ENCODE assay signal across 8 cellular contexts in genomic region chr1:244918422-244919319, GRCh38. TPM values are rescaled to one million over a fixed set of nuclear protein-coding genes. Genes with fewer than 3 reads are reported as not detected.
DNase-seq lines count a peak whose midpoint lies in the region; ATAC-seq, FAIRE-seq and TF ChIP-seq lines count a peak whose summit lies in the region.

No MANE protein-coding gene starts in this region.

- peaks cover 33% of the 10 kb centered on the region for H3K4me1 ChIP-seq in mononuclear cell (ENCODE audit: insufficient read depth, low read length)

- peak; percentile 47; the same call in 1 of the 2 replicates for TF ChIP-seq POLR2A in GM12891 (IDR thresholded peaks at IDR 0.05; ENCODE audit: low read depth, low read length)

- peaks cover 3 to 15% of the 10 kb centered on the region in 2 donors for H3K4me1 Mint-ChIP-seq in effector memory CD8-positive, alpha-beta T cell (ENCODE audit: low read depth in 2 of 2)

- peak overlapping the region; percentile 38 for H3K4me3 ChIP-seq in mononuclear cell (ENCODE audit: low read length)

- H3K36me3 Mint-ChIP-seq in effector memory CD8-positive, alpha-beta T cell (ENCODE audit: insufficient read depth): no peaks in the 10 kb centered on the region

- FAIRE-seq in GM12891 (lab: Jason Lieb, UNC): peak; percentile 96

- ATAC-seq in HG02870 (IDR thresholded peaks at IDR 0.05; ENCODE audit: unreplicated experiment) (peak; percentile 44), GM19023 (IDR thresholded peaks at IDR 0.05; ENCODE audit: unreplicated experiment) (no peak)
- peak; percentile 98 for ATAC-seq in effector memory CD8-positive, alpha-beta T cell (replicated peaks)

- DNase-seq in GM12891 (ENCODE audit: insufficient read length, low spot score): peak; percentile 47
- DNase-seq in NCI-H345 treated with DMSO at 0.1 percent for 48 hours (lab: John Stamatoyannopoulos, UW; ENCODE audit: unreplicated experiment): peak; percentile 13
- peak; percentile 50 to 65 for DNase-seq in activated CD8-positive, alpha-beta memory T cell treated with anti-CD3 and anti-CD28 coated beads for 4 hours (ENCODE audit: low read depth in 2 of 2)
- peak; percentile 52 to 59 (median 57) for DNase-seq in effector memory CD8-positive, alpha-beta T cell
- peak; percentile 14 to 36 for DNase-seq in stimulated activated CD8-positive, alpha-beta memory T cell treated with anti-CD3 and anti-CD28 coated beads, Interleukin-2, amount 100 ng/mL, for 48 hours (ENCODE audit: low read depth in 2 of 2)

- H3K9me3 Mint-ChIP-seq in effector memory CD8-positive, alpha-beta T cell: no peaks in the 10 kb centered on the region

- H3K9me3 ChIP-seq in mononuclear cell (ENCODE audit: low read depth, low read length): no peaks in the 10 kb centered on the region

- H3K27me3 ChIP-seq in mononuclear cell (ENCODE audit: insufficient read depth, low read length): no peaks in the 10 kb centered on the region

- H3K27me3 Mint-ChIP-seq in effector memory CD8-positive, alpha-beta T cell: peaks cover 12 to 45% of the 10 kb centered on the region in 2 donors

- peak overlapping the region; percentile 84 to 96 for H3K4me3 Mint-ChIP-seq in effector memory CD8-positive, alpha-beta T cell

- no peak overlapping the region for H3K27ac Mint-ChIP-seq in effector memory CD8-positive, alpha-beta T cell

TF ChIP-seq in GM12891, 5 proteins besides CTCF, POLR2A, EP300 and RAD21:
- TF ChIP-seq SPI1 (IDR thresholded peaks at IDR 0.05; ENCODE audit: low read depth, low read length) (no peak), PAX5 (IDR thresholded peaks at IDR 0.05; ENCODE audit: insufficient read depth, low read length, severe bottlenecking) (no peak), POLR2AphosphoS5 (IDR thresholded peaks at IDR 0.05; ENCODE audit: low read depth, low read length) (peak; percentile 68; the same call in 1 of the 2 replicates), TAF1 (IDR thresholded peaks at IDR 0.05; ENCODE audit: low read depth, low read length) (peak; percentile 35; the same call in 1 of the 2 replicates), POU2F2 (IDR thresholded peaks at IDR 0.05; ENCODE audit: low read depth, low read length) (0 out of 2 replicates have a peak, but pooled peaks have one; percentile 8)

RNA-seq across cellular contexts. Expression of gene HNRNPU, which starts 54.3 kb away (rescaled TPM):
- polyA plus RNA-seq in GM12891 (2012; ENCODE audit: low read depth, missing spikeins): 250 TPM
- total RNA-seq in mononuclear cell: 436 TPM
